Comparison of ENCODE assay signal across 9 cellular contexts in the genomic region with DNA sequence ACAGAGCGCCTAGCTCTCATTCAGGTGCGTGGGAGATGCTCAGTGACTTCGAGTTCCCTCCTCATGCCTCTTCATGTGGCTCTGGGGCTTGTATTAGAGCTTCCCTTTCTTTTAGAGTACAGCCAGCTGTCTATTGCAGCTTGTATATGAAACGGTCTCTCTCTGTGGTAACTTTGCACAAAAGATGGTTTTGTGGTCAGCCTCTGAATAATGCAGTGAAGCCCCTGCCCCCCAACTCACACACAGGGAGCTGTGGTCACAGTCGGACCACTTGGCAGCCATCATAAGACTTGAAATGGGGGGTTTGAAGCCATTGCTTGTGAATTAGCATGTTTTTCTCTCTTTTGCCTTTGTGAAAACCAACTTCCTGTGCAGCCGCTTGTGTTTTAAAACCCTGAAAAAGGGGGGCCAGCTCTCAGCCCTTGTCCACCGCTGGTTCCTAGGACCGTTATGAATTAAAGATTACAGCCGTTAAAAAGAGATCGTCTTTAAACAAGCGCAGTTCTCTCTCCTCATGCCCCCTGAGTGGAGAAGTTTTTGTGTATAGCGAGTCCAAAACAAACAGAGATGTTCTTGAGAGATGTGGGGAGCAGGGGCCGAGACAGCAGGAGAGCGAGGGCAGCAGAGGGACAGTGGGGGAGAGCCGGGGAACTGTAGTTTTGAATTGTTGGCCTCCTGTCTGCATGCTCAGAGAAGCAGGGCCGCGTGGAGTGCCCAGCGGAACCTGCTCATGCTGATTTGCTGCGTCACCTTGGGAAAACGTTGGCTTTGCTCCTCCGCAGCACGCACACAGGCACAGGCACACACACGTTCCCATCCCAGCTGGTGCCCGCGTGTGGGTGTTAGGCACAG.
DNase-seq lines count a peak whose midpoint lies in the region; ATAC-seq and TF ChIP-seq lines count a peak whose summit lies in the region.
"Had no signal": no experiment of that assay in that cellular context is flagged by ENCODE, and none has a peak within 500 bp of the region (broad histone marks: within the 10 kb centered on the region; RNA-seq: fewer than 3 reads in every experiment).

No MANE protein-coding gene starts in this region.

- H3K9me3 ChIP-seq in T-helper 17 cell (ENCODE audit: control insufficient read depth, low read length, poor library complexity, severe bottlenecking), result no peaks in the 10 kb centered on the region

- H3K4me1 Mint-ChIP-seq in T-helper 17 cell, result peaks cover 59% of the 10 kb centered on the region

- no peaks in the 10 kb centered on the region for H3K27me3 Mint-ChIP-seq in T-helper 17 cell

- no peak for TF ChIP-seq CTCF in RWPE1 (conservative IDR thresholded peaks at IDR 0.05; ENCODE audit: low read depth)

- no peak overlapping the region for H3K27ac ChIP-seq in RWPE1
- H3K27ac ChIP-seq: parathyroid adenoma had no signal

- DNase-seq in Right ventricle myocardium inferior (ENCODE audit: missing footprints) (no peak), cardiac septum (ENCODE audit: low spot score) (no peak), T-helper 17 cell (no peak), fibroblast of peridontal ligament (ENCODE audit: extremely low read depth) (peak; percentile 23), NCI-H748 treated with DMSO at 0.1 percent for 48 hours (lab: John Stamatoyannopoulos, UW) (no peak), RWPE1 (ENCODE audit: low spot score) (no peak)
- peak; percentile 15 for DNase-seq in stimulated activated naive CD4-positive, alpha-beta T cell treated with Interleukin-2 at 50 U/mL for 16 hours (lab: John Stamatoyannopoulos, UW)

- no peaks in the 10 kb centered on the region for H3K36me3 Mint-ChIP-seq in T-helper 17 cell (ENCODE audit: low read depth)

- peak overlapping the region; percentile 84 for H3K27ac Mint-ChIP-seq in T-helper 17 cell

- intact Hi-C loops in Right ventricle myocardium inferior (cut with DNase I), result no loop called here
- intact Hi-C loops in cardiac septum (cut with DNase I), result no loop called here

- H3K4me3 Mint-ChIP-seq in T-helper 17 cell, result peak overlapping the region; percentile 63

- CTCF ChIA-PET in RWPE1 (lab: Yijun Ruan, JAX), result interaction anchor here (0.7 kb wide), 1 partner anchor 212 kb away, joined by 3 read pairs; no protein-coding TSS in a partner anchor

- peak; percentile 40 for ATAC-seq in Right ventricle myocardium inferior
- ATAC-seq in HG03064 (IDR thresholded peaks at IDR 0.05; ENCODE audit: low read depth, unreplicated experiment), result peak; percentile 63
- peak; percentile 61 for ATAC-seq in T-helper 17 cell

- POLR2A ChIA-PET in RWPE1 (lab: Yijun Ruan, JAX; ENCODE audit: low non-redundant PET), result no interaction called here

Comparison
In these comparisons a context has a peak if more than half of its experiments do, and no peak if none do; other contexts are left out.
1. DNase-seq: peak in fibroblast of peridontal ligament (single experiment) and stimulated activated naive CD4-positive, alpha-beta T cell treated with Interleukin-2 at 50 U/mL for 16 hours (single experiment); none in Right ventricle myocardium inferior (single experiment), cardiac septum (single experiment), T-helper 17 cell (0 of 3), NCI-H748 treated with DMSO at 0.1 percent for 48 hours (single experiment) and RWPE1 (single experiment).
2. Peak in every context shown above with its lines, with median percentiles within 50 percentile points of each other: ATAC-seq.